ENCODE assay signal across 8 cellular contexts in genomic region chr15:31396881-31397560, GRCh38.
DNase-seq lines count a peak whose midpoint lies in the region; ATAC-seq and TF ChIP-seq lines count a peak whose summit lies in the region.

No MANE protein-coding gene starts in this region.

- peak; percentile 85 for DNase-seq in H4 (ENCODE audit: low spot score)
- DNase-seq in NCI-H748 (lab: John Stamatoyannopoulos, UW; ENCODE audit: unreplicated experiment), result peak; percentile 92
- DNase-seq in right lobe of liver, result peak; percentile 86 to 89 (median 88)
- peak; percentile 86 to 89 for DNase-seq in tibial nerve (ENCODE audit: low spot score in 2 of 2)
- no peak for DNase-seq in NK-92 treated with Interleukin-12 subunit alpha and Interleukin-12 subunit beta, amount 100 ng/mL, for 24 hours (lab: John Stamatoyannopoulos, UW)
- DNase-seq in AML-193 (lab: John Stamatoyannopoulos, UW), result no peak

- H3K4me3 ChIP-seq in right lobe of liver (peak overlapping the region in 2 of 3 donors; percentile 31 to 37), tibial nerve (peak overlapping the region in 2 of 4 donors; percentile 6 to 28)

- H3K9me3 ChIP-seq in right lobe of liver, result no peaks in the 10 kb centered on the region
- no peaks in the 10 kb centered on the region for H3K9me3 ChIP-seq in tibial nerve

- intact Hi-C loops in dendritic cell treated with granulocyte-macrophage colony-stimulating factor and Interleukin-4, amounts not matched to agents 40 ng/mL and 50 ng/mL, for 4 days (cut with micrococcal nuclease), result loop anchor here (5.0 kb wide), 2 partner anchors 35 to 40 kb away; no protein-coding TSS in a partner anchor
- intact Hi-C loops in right lobe of liver (cut with DNase I), result no loop called here

- TF ChIP-seq CTCF in right lobe of liver (IDR thresholded peaks at IDR 0.05) (peak in 2 of 4 donors; percentile 23 to 26), tibial nerve (IDR thresholded peaks at IDR 0.05) (peak in 1 of 5 experiments; percentile 11)

- peaks cover 65% of the 10 kb centered on the region for H3K4me1 Mint-ChIP-seq in dendritic cell treated with granulocyte-macrophage colony-stimulating factor and Interleukin-4, amounts not matched to agents 40 ng/mL and 50 ng/mL, for 4 days (ENCODE audit: low read depth)

- TF ChIP-seq EP300 in tibial nerve (IDR thresholded peaks at IDR 0.05), result peak; percentile 50 to 87

- peaks cover 27% of the 10 kb centered on the region for H3K27me3 Mint-ChIP-seq in dendritic cell treated with granulocyte-macrophage colony-stimulating factor and Interleukin-4, amounts not matched to agents 40 ng/mL and 50 ng/mL, for 4 days

- ATAC-seq in right lobe of liver (peak; percentile 83 to 89 (median 85)), HG03097 (IDR thresholded peaks at IDR 0.05; ENCODE audit: low FRiP score, unreplicated experiment) (no peak)

- TF ChIP-seq POLR2A in right lobe of liver (IDR thresholded peaks at IDR 0.05) (no peak), tibial nerve (IDR thresholded peaks at IDR 0.05) (no peak)

- H3K4me1 ChIP-seq in right lobe of liver (peaks cover 0 to 3% (median 0%) of the 10 kb centered on the region in 4 donors), tibial nerve (peaks cover 0 to 42% (median 31%) of the 10 kb centered on the region in 4 donors)

- 17% methylated on average over 4 of the region's 27 CpGs for WGBS in right lobe of liver (ENCODE audit: insufficient coverage, low coverage, low lambda C conversion rate, missing lambda C conversion rate)
- 4 to 7% methylated on average over 12 to 25 of the region's 27 CpGs for WGBS in tibial nerve, 2 donors

- peak overlapping the region; percentile 35 to 52 (median 36) for H3K27ac ChIP-seq in right lobe of liver
- H3K27ac ChIP-seq in tibial nerve, result peak overlapping the region; percentile 42 to 90 (median 82)

- H3K9me3 Mint-ChIP-seq in dendritic cell treated with granulocyte-macrophage colony-stimulating factor and Interleukin-4, amounts not matched to agents 40 ng/mL and 50 ng/mL, for 4 days, result no peaks in the 10 kb centered on the region

- H3K36me3 ChIP-seq in right lobe of liver, result no peaks in the 10 kb centered on the region
- no peaks in the 10 kb centered on the region for H3K36me3 ChIP-seq in tibial nerve

- H3K27me3 ChIP-seq in right lobe of liver (no peaks in the 10 kb centered on the region), tibial nerve (no peaks in the 10 kb centered on the region)

- H3K4me3 Mint-ChIP-seq in dendritic cell treated with granulocyte-macrophage colony-stimulating factor and Interleukin-4, amounts not matched to agents 40 ng/mL and 50 ng/mL, for 4 days, result peak overlapping the region; percentile 23

- H3K36me3 Mint-ChIP-seq in dendritic cell treated with granulocyte-macrophage colony-stimulating factor and Interleukin-4, amounts not matched to agents 40 ng/mL and 50 ng/mL, for 4 days (ENCODE audit: low read depth), result peaks cover 4% of the 10 kb centered on the region

- peak overlapping the region; percentile 64 for H3K27ac Mint-ChIP-seq in dendritic cell treated with granulocyte-macrophage colony-stimulating factor and Interleukin-4, amounts not matched to agents 40 ng/mL and 50 ng/mL, for 4 days

Comparison
In these comparisons a context has a peak if more than half of its experiments do, and no peak if none do; other contexts are left out.
1. DNase-seq: peak in H4 (single experiment), NCI-H748 (single experiment), right lobe of liver (3 of 3) and tibial nerve (2 of 2); none in NK-92 treated with Interleukin-12 subunit alpha and Interleukin-12 subunit beta, amount 100 ng/mL, for 24 hours (single experiment) and AML-193 (0 of 2).